In genomic region chr19:44954278-44954648, GRCh38 we compare ENCODE assay signal across 7 cellular contexts. TPM values are rescaled to one million over a fixed set of nuclear protein-coding genes. Genes with fewer than 3 reads are reported as not detected.
DNase-seq lines count a peak whose midpoint lies in the region; ATAC-seq and TF ChIP-seq lines count a peak whose summit lies in the region.

No MANE protein-coding gene starts in this region.

- peaks cover 4% of the 10 kb centered on the region for H3K4me1 ChIP-seq in iPS-15b (ENCODE audit: control insufficient read depth, insufficient read depth, low read length)
- peaks cover 29 to 66% (median 58%) of the 10 kb centered on the region in 4 donors for H3K4me1 ChIP-seq in stomach

- CTCF ChIA-PET in HEK293T (lab: Yijun Ruan, JAX): interaction anchor here (1.0 kb wide), 1 partner anchor 49 kb away, joined by 4 read pairs; the partner anchor contains the start of gene APOE
- CTCF ChIA-PET in activated B cell treated with CpG ODN at 0.5 μM for 24 hours (lab: Charles Lee): interaction anchor here (0.9 to 1.0 kb wide), 2 partner anchors 155 to 231 kb away, joined by 3 to 4 read pairs; no protein-coding TSS in a partner anchor

- POLR2A ChIA-PET in HEK293T (lab: Yijun Ruan, JAX) (interaction anchor here (0.6 to 1.8 kb wide), 14 partner anchors 12 to 106 kb away, joined by 3 to 17 read pairs (median 5); partner anchors contain the start of genes APOC1, APOE and CLASRP), activated B cell treated with CpG ODN at 0.5 μM for 24 hours (lab: Charles Lee) (interaction anchor here (0.6 to 2.5 kb wide), 22 partner anchors 11 to 949 kb away, joined by 3 to 34 read pairs (median 5); partner anchors contain the start of genes APOE, BLOC1S3, CLASRP and PPP1R37)

- H3K4me3 ChIP-seq in iPS-15b (ENCODE audit: low read depth, low read length) (peak overlapping the region; percentile 94), stomach (peak overlapping the region; percentile 98 to 100 (median 98))

- peak overlapping the region; percentile 97 for H3K4me3 Mint-ChIP-seq in activated B cell treated with CpG ODN at 0.5 μM for 24 hours

- H3K27ac ChIP-seq in stomach: peak overlapping the region; percentile 86 to 96 (median 92)

- H3K27me3 ChIP-seq in iPS-15b (ENCODE audit: control insufficient read depth, insufficient read depth, low read length) (no peaks in the 10 kb centered on the region), stomach (no peaks in the 10 kb centered on the region)

- H3K36me3 Mint-ChIP-seq in activated B cell treated with CpG ODN at 0.5 μM for 24 hours (ENCODE audit: low read depth): peaks cover 18% of the 10 kb centered on the region

- H3K36me3 ChIP-seq in iPS-15b (ENCODE audit: control insufficient read depth, insufficient read depth, low read length): peaks cover 2% of the 10 kb centered on the region
- peaks cover 0 to 16% (median 15%) of the 10 kb centered on the region in 4 donors for H3K36me3 ChIP-seq in stomach

- peaks cover 50% of the 10 kb centered on the region for H3K4me1 Mint-ChIP-seq in activated B cell treated with CpG ODN at 0.5 μM for 24 hours

- H3K9me3 ChIP-seq in iPS-15b (ENCODE audit: control insufficient read depth, insufficient read depth, low read length) (no peaks in the 10 kb centered on the region), stomach (no peaks in the 10 kb centered on the region)

- H3K27me3 Mint-ChIP-seq in activated B cell treated with CpG ODN at 0.5 μM for 24 hours: no peaks in the 10 kb centered on the region

- WGBS in stomach, 5 donors: 18 to 35% (median 28%) methylated on average over 13 of the region's 13 CpGs

- peak overlapping the region; percentile 99 for H3K9ac ChIP-seq in iPS-15b (ENCODE audit: low read depth, low read length)

- no peak for TF ChIP-seq CTCF in activated B cell treated with CpG ODN at 0.5 μM for 24 hours (IDR thresholded peaks at IDR 0.05)
- no peak for TF ChIP-seq CTCF in stomach (IDR thresholded peaks at IDR 0.05)
- TF ChIP-seq CTCF in GM13976 (IDR thresholded peaks at IDR 0.05; ENCODE audit: borderline replicate concordance, control extremely low read depth, extremely low read depth, insufficient read depth, missing control alignments): no peak

- in situ Hi-C loops in GM13976 (cut with MboI; ENCODE audit: low sequenced_read_pairs, unreplicated experiment): loop anchor here (10.0 kb wide), 1 partner anchor 169 kb away; no protein-coding TSS in a partner anchor

- intact Hi-C loops in activated B cell treated with CpG ODN at 0.5 μM for 24 hours (cut with micrococcal nuclease): loop anchor here (1.0 to 5.0 kb wide), 3 partner anchors 10 to 182 kb away; partner anchors contain the start of gene APOC1
- intact Hi-C loops in stomach (cut with DNase I; ENCODE audit: low total_unique reads): no loop called here

- peak overlapping the region; percentile 97 for H3K27ac Mint-ChIP-seq in activated B cell treated with CpG ODN at 0.5 μM for 24 hours

- TF ChIP-seq EP300 in stomach (IDR thresholded peaks at IDR 0.05): no peak

- no peaks in the 10 kb centered on the region for H3K9me3 Mint-ChIP-seq in activated B cell treated with CpG ODN at 0.5 μM for 24 hours

- TF ChIP-seq POLR2A in stomach (IDR thresholded peaks at IDR 0.05): no peak

- no peak for ATAC-seq in activated B cell treated with CpG ODN at 0.5 μM for 24 hours (ENCODE audit: low read depth)

- DNase-seq in HEK293T (ENCODE audit: extremely low spot score): no peak
- DNase-seq in activated B cell treated with CpG ODN at 0.5 μM for 24 hours: no peak
- no peak for DNase-seq in stomach
- DNase-seq in GM13976 (ENCODE audit: low spot score): no peak
- no peak for DNase-seq in cortex of kidney (lab: John Stamatoyannopoulos, UW)
- DNase-seq in A172 (ENCODE audit: low spot score): no peak

TF ChIP-seq in HEK293T, 16 proteins besides CTCF, POLR2A, EP300 and RAD21:
- TF ChIP-seq ZNF384 (IDR thresholded peaks at IDR 0.05): peak; percentile 71
- TF ChIP-seq PKNOX1 (IDR thresholded peaks at IDR 0.05): no peak

RNA-seq across cellular contexts. Expression of gene CLPTM1, which starts 0.9 kb away (rescaled TPM):
- 87.0 and 92.1 TPM in 2 replicates for total RNA-seq in activated B cell treated with CpG ODN at 0.5 μM for 24 hours
- 100 to 1,000 TPM in 2 of 5 donors, 10 to 100 TPM in 3; 39.3 to 152 (median 86.6) TPM for total RNA-seq in stomach
- polyA plus RNA-seq in stomach: 10 to 100 TPM; 43.4 to 73.3 (median 60.1) TPM
- total RNA-seq in A172 (2014; rRNA removed; shearing (Covaris generic)): 23.3 and 28.1 TPM in 2 replicates

RNA-seq across cellular contexts. Expression of gene APOC2, which starts 8.4 kb away (rescaled TPM):
- total RNA-seq in activated B cell treated with CpG ODN at 0.5 μM for 24 hours: not detected in 2 replicates
- total RNA-seq in stomach: 10 to 100 TPM in 1 of 5 donors, not detected in 4; 16.8 TPM
- polyA plus RNA-seq in stomach: 1 to 10 TPM in 1 of 3 donors, under 1 TPM in 1, not detected in 1; 0.75 to 2.5 TPM
- not detected in 2 replicates for total RNA-seq in A172 (2014; rRNA removed; shearing (Covaris generic))

RNA-seq across cellular contexts. Expression of gene APOC4, which starts 12.2 kb away (rescaled TPM):
- total RNA-seq in activated B cell treated with CpG ODN at 0.5 μM for 24 hours (not detected in 2 replicates), stomach (not detected)
- polyA plus RNA-seq in stomach: under 1 TPM in 1 of 3 donors, not detected in 2; 0.33 TPM
- not detected in 2 replicates for total RNA-seq in A172 (2014; rRNA removed; shearing (Covaris generic))

RNA-seq across cellular contexts. Expression of gene APOC1, which starts 39.9 kb away (rescaled TPM):
- total RNA-seq in activated B cell treated with CpG ODN at 0.5 μM for 24 hours (1.2 and 1.7 TPM in 2 replicates), stomach (10 to 100 TPM in 1 of 5 donors, 1 to 10 TPM in 2, not detected in 2; 5.4 to 70.6 (median 5.7) TPM)
- 10 to 100 TPM; 13.3 to 68.3 (median 21.9) TPM for polyA plus RNA-seq in stomach
- not detected in 2 replicates for total RNA-seq in A172 (2014; rRNA removed; shearing (Covaris generic))

RNA-seq across cellular contexts. Expression of gene RELB, which starts 47.0 kb away (rescaled TPM):
- total RNA-seq in activated B cell treated with CpG ODN at 0.5 μM for 24 hours: 117 and 135 TPM in 2 replicates
- 10 to 100 TPM in 2 of 5 donors, 1 to 10 TPM in 2, not detected in 1; 3.2 to 33.5 (median 10.2) TPM for total RNA-seq in stomach
- polyA plus RNA-seq in stomach: 10 to 100 TPM in 2 of 3 donors, 1 to 10 TPM in 1; 9.8 to 27.0 (median 14.9) TPM
- 6.0 and 9.3 TPM in 2 replicates for total RNA-seq in A172 (2014; rRNA removed; shearing (Covaris generic))
